Comparison of ENCODE assay signal across 15 cellular contexts in the genomic region with DNA sequence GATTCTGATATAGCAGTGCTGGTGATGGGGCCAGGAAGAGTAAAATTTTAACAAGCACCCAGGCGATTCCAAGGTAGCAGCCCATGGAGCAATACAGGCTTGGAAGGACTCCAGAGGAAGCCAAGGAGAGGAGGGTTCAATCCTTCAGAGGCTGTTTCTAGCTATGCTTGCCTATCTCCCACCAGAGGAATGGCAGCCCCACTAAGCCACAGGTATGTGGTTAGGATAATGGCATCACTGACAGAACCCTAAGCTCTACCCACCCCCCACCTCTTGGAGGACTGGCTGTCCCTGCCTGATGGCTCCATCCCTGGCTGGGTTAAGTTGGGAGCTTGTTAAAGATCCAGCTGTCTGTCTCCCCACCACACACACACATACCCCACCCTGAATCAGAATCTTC. TPM values are rescaled to one million over a fixed set of nuclear protein-coding genes. Genes with fewer than 3 reads are reported as not detected.
DNase-seq lines count a peak whose midpoint lies in the region; ATAC-seq and TF ChIP-seq lines count a peak whose summit lies in the region.
"Had no signal": no experiment of that assay in that cellular context is flagged by ENCODE, and none has a peak within 500 bp of the region (broad histone marks: within the 10 kb centered on the region; RNA-seq: fewer than 3 reads in every experiment).

No MANE protein-coding gene starts in this region.

- 0 out of 2 replicates have a peak, but pooled peaks cover 2% of the 10 kb centered on the region for H4K20me1 ChIP-seq in DND-41 (ENCODE audit: insufficient read depth, low read length)

- WGBS in HUES64 = 96% methylated on average over 1 of the region's 1 CpG
- 96 to 100% (median 96%) methylated on average over 1 of the region's 1 CpG for WGBS in spleen, 5 donors

- H3K27me3 ChIP-seq in DND-41 (ENCODE audit: insufficient read depth, low read length, poor library complexity) (no peaks in the 10 kb centered on the region), HUES64 (ENCODE audit: insufficient read depth, low read length) (no peaks in the 10 kb centered on the region), spleen (replicated peaks in 1 of 7) (no peaks in the 10 kb centered on the region)

- ATAC-seq in DND-41 (ENCODE audit: insufficient read depth, low read depth) (peak; percentile 37; the same call in 1 of the 3 replicates), HG02970 (IDR thresholded peaks at IDR 0.05; ENCODE audit: low FRiP score, unreplicated experiment) (no peak)
- ATAC-seq: CD8-positive, alpha-beta T cell had no signal

- no peak for TF ChIP-seq POLR2A in spleen (IDR thresholded peaks at IDR 0.05)

- no peaks in the 10 kb centered on the region for H3K79me2 ChIP-seq in DND-41 (ENCODE audit: insufficient read depth, low read length)

- no peak overlapping the region for H3K27ac ChIP-seq in DND-41 (ENCODE audit: low read length)
- peak overlapping the region; percentile 7; the same call in 1 of the 2 replicates for H3K27ac ChIP-seq in HUES64 (ENCODE audit: low read depth, low read length)
- H3K27ac ChIP-seq in spleen = no peak overlapping the region

- H3K9ac ChIP-seq in DND-41 (ENCODE audit: low read depth, low read length) (no peak overlapping the region), HUES64 (ENCODE audit: low read depth, low read length) (no peak overlapping the region)

- H3K4me1 ChIP-seq in DND-41 (ENCODE audit: insufficient read depth, low read length) (no peaks in the 10 kb centered on the region), HUES64 (ENCODE audit: insufficient read depth, low read length) (peaks cover 32% of the 10 kb centered on the region), spleen (peaks cover 8 to 79% (median 44%) of the 10 kb centered on the region in 6 donors)

- intact Hi-C loops in spleen (cut with DNase I; ENCODE audit: low total_unique reads) = no loop called here

- TF ChIP-seq CTCF in DND-41 (IDR thresholded peaks at IDR 0.05; ENCODE audit: borderline replicate concordance, extremely low read depth, low read length, poor library complexity, severe bottlenecking) (no peak), spleen (IDR thresholded peaks at IDR 0.05 in 8 of 11, conservative IDR thresholded peaks at IDR 0.05 in 3 of 11) (no peak)

- H2AFZ ChIP-seq in DND-41 (ENCODE audit: low read depth, low read length) = no peak overlapping the region

- no peak for DNase-seq in DND-41
- peak; percentile 39 for DNase-seq in astrocyte of the hippocampus (ENCODE audit: low read depth, low spot score)
- peak; percentile 58 for DNase-seq in myocyte (ENCODE audit: low read depth)
- DNase-seq in 8988T = no peak
- no peak for DNase-seq in AG08395 (ENCODE audit: low spot score)
- no peak for DNase-seq in spleen
- DNase-seq: AML-193; CD8-positive, alpha-beta T cell; GOT3; IMR-90; Kasumi-1; NCI-H2029; NCI-H524 treated with DMSO at 0.1 percent for 48 hours had no signal

- H3K9me3 ChIP-seq in DND-41 (ENCODE audit: insufficient read depth, low read length, severe bottlenecking) (no peaks in the 10 kb centered on the region), HUES64 (ENCODE audit: insufficient read depth, low read depth, low read length) (no peaks in the 10 kb centered on the region), spleen (peaks cover 0 to 12% (median 0%) of the 10 kb centered on the region in 8 donors)

- H3K36me3 ChIP-seq in DND-41 (ENCODE audit: insufficient read depth, low read length) (peaks cover 28% of the 10 kb centered on the region), HUES64 (ENCODE audit: insufficient read depth, low read length) (peaks cover 23% of the 10 kb centered on the region), spleen (peaks cover 7 to 51% (median 28%) of the 10 kb centered on the region in 6 donors)

- H3K4me2 ChIP-seq in DND-41 (ENCODE audit: insufficient read depth, low read length) = no peak overlapping the region

- H3K4me3 ChIP-seq in DND-41 (ENCODE audit: low read depth in 1 of 2, low read length in 2 of 2) = no peak overlapping the region
- H3K4me3 ChIP-seq in HUES64 (ENCODE audit: low read length) = no peak overlapping the region
- no peak overlapping the region for H3K4me3 ChIP-seq in spleen

RNA-seq across cellular contexts. Expression of a gene that starts 19.3 kb away (rescaled TPM):
- 1.1 TPM for polyA plus RNA-seq in HUES64 (2013, experiment 1 of 2)
- 0.89 TPM for polyA plus RNA-seq in HUES64 (2013, experiment 2 of 2)
- total RNA-seq in myocyte (not detected in 2 replicates), spleen (10 to 100 TPM; 13.8 to 32.2 (median 28.2) TPM)
- 0.03 TPM for polyA plus RNA-seq in myocyte (2012)
- polyA plus RNA-seq in spleen = 1 to 10 TPM; 5.0 to 7.5 (median 5.7) TPM

RNA-seq across cellular contexts. Expression of a gene that starts 37.0 kb away (rescaled TPM):
- polyA plus RNA-seq in HUES64 (2013, experiment 1 of 2) = 151 TPM
- polyA plus RNA-seq in HUES64 (2013, experiment 2 of 2) = 160 TPM
- total RNA-seq in myocyte (67.7 and 82.3 TPM in 2 replicates), spleen (10 to 100 TPM; 52.0 to 71.0 (median 60.8) TPM)
- 72.9 TPM for polyA plus RNA-seq in myocyte (2012)
- polyA plus RNA-seq in spleen = 10 to 100 TPM; 63.8 to 95.9 (median 92.8) TPM

RNA-seq across cellular contexts. Expression of a gene that starts 40.1 kb away (rescaled TPM):
- 330 TPM for polyA plus RNA-seq in HUES64 (2013, experiment 1 of 2)
- polyA plus RNA-seq in HUES64 (2013, experiment 2 of 2) = 382 TPM
- total RNA-seq in myocyte (180 and 183 TPM in 2 replicates), spleen (100 to 1,000 TPM in 3 of 7 donors, 10 to 100 TPM in 4; 75.4 to 231 (median 97.1) TPM)
- 278 TPM for polyA plus RNA-seq in myocyte (2012)
- polyA plus RNA-seq in spleen = 100 to 1,000 TPM; 340 to 411 (median 378) TPM

Comparison
In these comparisons a context has a peak if more than half of its experiments do, and no peak if none do; other contexts are left out.
1. DNase-seq: peak in astrocyte of the hippocampus (single experiment) and myocyte (single experiment); none in DND-41 (single experiment), 8988T (single experiment), AG08395 (single experiment) and spleen (single experiment).
2. RNA of a gene that starts 19.3 kb away (total RNA-seq): 13.8 to 32.2 TPM in spleen; not detected in myocyte; every median in the first group is over 10 times any median in the second.